Comparison of ENCODE assay signal across 8 cellular contexts in the genomic region with DNA sequence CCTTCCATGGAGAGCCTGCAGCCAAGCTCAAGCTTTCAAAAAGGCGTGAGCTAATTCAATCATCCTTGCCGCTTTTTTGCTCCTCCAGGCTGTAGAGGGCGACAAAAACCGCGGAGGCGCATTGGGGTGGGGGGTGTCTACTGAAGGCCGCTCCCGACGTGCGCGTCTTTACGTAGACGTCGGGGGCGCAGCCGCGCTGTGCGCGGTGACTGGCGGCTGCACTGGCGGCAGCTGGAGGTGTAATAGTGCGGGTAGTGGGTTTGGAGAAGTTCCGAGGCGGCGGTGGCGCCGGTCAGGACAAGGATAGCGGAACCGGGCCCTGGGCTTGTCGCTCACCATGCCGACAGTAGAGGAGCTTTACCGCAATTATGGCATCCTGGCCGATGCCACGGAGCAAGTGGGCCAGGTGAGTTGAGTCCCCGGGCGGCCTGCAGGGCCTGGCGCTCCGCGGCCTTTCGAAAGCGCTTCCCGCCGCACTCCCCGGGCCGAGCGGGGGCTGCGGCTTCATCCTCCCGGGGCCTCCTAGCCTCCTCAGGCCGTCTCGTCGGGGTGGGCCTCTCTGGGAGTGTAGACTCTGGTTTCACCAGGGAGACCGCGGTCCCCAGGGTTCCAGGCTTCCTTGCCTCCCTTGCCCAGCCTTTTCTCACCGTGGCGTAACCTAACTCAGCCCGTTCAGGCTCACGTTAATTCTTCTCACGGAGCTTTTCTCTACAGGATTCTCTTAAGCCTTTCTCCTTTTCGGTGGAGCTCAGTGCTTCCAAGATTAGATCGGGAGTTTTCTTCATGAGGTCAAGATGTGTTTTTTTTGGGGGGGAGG. TPM values are rescaled to one million over a fixed set of nuclear protein-coding genes. Genes with fewer than 3 reads are reported as not detected.
DNase-seq lines count a peak whose midpoint lies in the region; TF ChIP-seq lines count a peak whose summit lies in the region.

TSS of gene API5 (plus strand) at position 206 of the 817 bp plus-strand sequence. CDS start at position 338, 132 bp downstream.

- intact Hi-C loops in stomach (cut with DNase I; ENCODE audit: low total_unique reads) = no loop called here

- H3K36me3 ChIP-seq in MM.1S (replicated peaks; ENCODE audit: insufficient read depth, low read length) = no peaks in the 10 kb centered on the region
- no peaks in the 10 kb centered on the region for H3K36me3 ChIP-seq in neural cell (ENCODE audit: insufficient read depth, low read length)
- peaks cover 0 to 4% (median 0%) of the 10 kb centered on the region in 4 donors for H3K36me3 ChIP-seq in stomach

- H3K27me3 ChIP-seq in MM.1S (replicated peaks; ENCODE audit: insufficient read depth, low read length) (no peaks in the 10 kb centered on the region), neural cell (ENCODE audit: insufficient read depth, low read depth, low read length) (no peaks in the 10 kb centered on the region), stomach (no peaks in the 10 kb centered on the region)

- TF ChIP-seq RAD21 in neural cell (conservative IDR thresholded peaks at IDR 0.05) = peak; percentile 50

- 0 to 1% (median 0%) methylated on average over 18 to 60 of the region's 60 CpGs for WGBS in stomach, 5 donors

- TF ChIP-seq POLR2A in stomach (IDR thresholded peaks at IDR 0.05) = peak in 2 of 4 donors; percentile 22 to 34

- H3K9me2 ChIP-seq in MM.1S (replicated peaks; ENCODE audit: insufficient read depth, low read length) (no peaks in the 10 kb centered on the region), neural cell (ENCODE audit: insufficient read depth, low read length) (no peaks in the 10 kb centered on the region)

- H2AFZ ChIP-seq in MM.1S (ENCODE audit: low read length) (peak within 1 kb of the TSS; percentile 77), neural cell (ENCODE audit: low read depth, low read length) (peak within 1 kb of the TSS; percentile 56)

- H3K4me1 ChIP-seq in MM.1S (ENCODE audit: low read length) = peaks cover 28% of the 10 kb centered on the region
- peaks cover 28 to 44% (median 33%) of the 10 kb centered on the region in 4 donors for H3K4me1 ChIP-seq in stomach

- peaks cover 20% of the 10 kb centered on the region for H3F3A ChIP-seq in MM.1S (ENCODE audit: insufficient read depth, low read length)
- H3F3A ChIP-seq in neural cell (ENCODE audit: insufficient read depth, low read length, poor library complexity, severe bottlenecking) = peaks cover 3% of the 10 kb centered on the region

- H4K20me1 ChIP-seq in MM.1S (ENCODE audit: insufficient read depth, low read length) (peaks cover 31% of the 10 kb centered on the region; the same call in 1 of the 2 replicates), neural cell (ENCODE audit: insufficient read depth) (no peaks in the 10 kb centered on the region)

- TF ChIP-seq CTCF in MM.1S (IDR thresholded peaks at IDR 0.05; ENCODE audit: low read length) (peak; percentile 71), fibroblast of villous mesenchyme (IDR thresholded peaks at IDR 0.05; ENCODE audit: insufficient read depth, low read depth, low read length) (peak; percentile 71), neural cell (IDR thresholded peaks at IDR 0.05; ENCODE audit: poor library complexity, severe bottlenecking) (peak; percentile 91), stomach (IDR thresholded peaks at IDR 0.05) (peak in 5 of 7 experiments; percentile 56 to 75 (median 58))

- peak within 1 kb of the TSS; percentile 70; the same call in 1 of the 2 replicates for H3K27ac ChIP-seq in MM.1S (ENCODE audit: low read length)
- H3K27ac ChIP-seq in neural cell (ENCODE audit: low read length) = peak within 1 kb of the TSS; percentile 80
- H3K27ac ChIP-seq in stomach = peak within 1 kb of the TSS; percentile 86 to 93 (median 89)

- H3K79me2 ChIP-seq in MM.1S (ENCODE audit: low read length) = peaks cover 53% of the 10 kb centered on the region
- H3K79me2 ChIP-seq in neural cell (replicated peaks; ENCODE audit: insufficient read depth, low read length) = peaks cover 42% of the 10 kb centered on the region

- H3K4me3 ChIP-seq in MM.1S (ENCODE audit: low read length) = peak within 1 kb of the TSS; percentile 98
- peak within 1 kb of the TSS; percentile 96 for H3K4me3 ChIP-seq in fibroblast of villous mesenchyme (ENCODE audit: low read depth, low read length)
- H3K4me3 ChIP-seq in neural cell (ENCODE audit: low read length) = peak within 1 kb of the TSS; percentile 87
- H3K4me3 ChIP-seq in stomach = peak within 1 kb of the TSS; percentile 78 to 93 (median 86)

- H3K9me3 ChIP-seq in MM.1S (replicated peaks; ENCODE audit: insufficient read depth, low read length) (no peaks in the 10 kb centered on the region), neural cell (ENCODE audit: low read length) (no peaks in the 10 kb centered on the region), stomach (no peaks in the 10 kb centered on the region)

- TF ChIP-seq EP300 in neural cell (conservative IDR thresholded peaks at IDR 0.05; ENCODE audit: poor library complexity, severe bottlenecking) (peak; percentile 55), stomach (IDR thresholded peaks at IDR 0.05) (no peak)

- DNase-seq in GF-D8 (lab: John Stamatoyannopoulos, UW) (peak; percentile 63), HCEC 1CT (peak; percentile 92), MM.1S (peak; percentile 96), SIG-M5 (lab: John Stamatoyannopoulos, UW) (peak; percentile 68), activated gamma-delta T cell (lab: John Stamatoyannopoulos, UW) (peak; percentile 82), fibroblast of villous mesenchyme (ENCODE audit: low read depth) (peak; percentile 95), stomach (peak; percentile 91)

- H3K4me2 ChIP-seq in MM.1S (ENCODE audit: low read depth, low read length) (peak within 1 kb of the TSS; percentile 86), neural cell (ENCODE audit: low read length) (peak within 1 kb of the TSS; percentile 26)

- H3K9ac ChIP-seq in MM.1S (ENCODE audit: low read length) (peak within 1 kb of the TSS; percentile 90), neural cell (ENCODE audit: low read length) (peak within 1 kb of the TSS; percentile 86)

TF ChIP-seq in neural cell, 6 proteins besides CTCF, POLR2A, EP300 and RAD21:
- TF ChIP-seq TAF1 (IDR thresholded peaks at IDR 0.05; ENCODE audit: low read depth) (peak; percentile 10), EZH2 (IDR thresholded peaks at IDR 0.05; ENCODE audit: borderline replicate concordance, insufficient read depth, low read length, poor library complexity, severe bottlenecking) (no peak), POLR2AphosphoS5 (IDR thresholded peaks at IDR 0.05) (peak; percentile 95), MXI1 (conservative IDR thresholded peaks at IDR 0.05; ENCODE audit: poor library complexity, severe bottlenecking) (peak; percentile 71), REST (IDR thresholded peaks at IDR 0.05; ENCODE audit: borderline replicate concordance) (peak; percentile 20), SMC3 (conservative IDR thresholded peaks at IDR 0.05; ENCODE audit: poor library complexity) (peak; percentile 47)

RNA-seq across cellular contexts. Expression of gene API5, which starts in this region (rescaled TPM):
- 85.0 and 110 TPM in 2 replicates for total RNA-seq in fibroblast of villous mesenchyme
- 84.9 and 86.0 TPM in 2 replicates for polyA plus RNA-seq in neural cell
- polyA minus RNA-seq in neural cell = 127 and 142 TPM in 2 replicates
- total RNA-seq in stomach = 100 to 1,000 TPM in 2 of 5 donors, 10 to 100 TPM in 3; 30.3 to 138 (median 60.3) TPM
- polyA plus RNA-seq in stomach = 10 to 100 TPM; 28.3 to 39.6 (median 33.6) TPM

Comparison
In these comparisons a context has a peak if more than half of its experiments do, and no peak if none do; other contexts are left out.
1. Peak in every context shown above with its lines: DNase-seq, H3K4me3 ChIP-seq and H3K27ac ChIP-seq.